Comparison of ENCODE assay signal across 14 cellular contexts in genomic region chr2:85972355-85972754, GRCh38.
DNase-seq lines count a peak whose midpoint lies in the region; TF ChIP-seq lines count a peak whose summit lies in the region.
"Had no signal": no experiment of that assay in that cellular context is flagged by ENCODE, and none has a peak within 500 bp of the region (broad histone marks: within the 10 kb centered on the region; RNA-seq: fewer than 3 reads in every experiment).

No MANE protein-coding gene starts in this region.

- H3K4me1 Mint-ChIP-seq in T-helper 1 cell treated with Interleukin-12 subunit alpha and Interleukin-12 subunit beta and Interleukin-4 antibody, amounts not matched to agents 30 μg/mL and 1 μg/mL, for 36 hours (ENCODE audit: low read depth), result no peaks in the 10 kb centered on the region
- H3K4me1 Mint-ChIP-seq: CD4-positive, CD25-positive, alpha-beta regulatory T cell; H9 had no signal

- H3K27me3 Mint-ChIP-seq in T-helper 1 cell treated with Interleukin-12 subunit alpha and Interleukin-12 subunit beta and Interleukin-4 antibody, amounts not matched to agents 30 μg/mL and 1 μg/mL, for 36 hours (ENCODE audit: low read depth), result peaks cover 27% of the 10 kb centered on the region
- H3K27me3 Mint-ChIP-seq: CD4-positive, CD25-positive, alpha-beta regulatory T cell had no signal

- H3K27ac Mint-ChIP-seq in T-helper 1 cell treated with Interleukin-12 subunit alpha and Interleukin-12 subunit beta and Interleukin-4 antibody, amounts not matched to agents 30 μg/mL and 1 μg/mL, for 36 hours, result peak overlapping the region; percentile 26
- H3K27ac Mint-ChIP-seq: H9 had no signal

- no peak for TF ChIP-seq CTCF in coronary artery (IDR thresholded peaks at IDR 0.05)

- H3K27ac ChIP-seq in coronary artery, result no peak overlapping the region
- H3K27ac ChIP-seq: BLaER1 treated with 17β-estradiol and CSF1 and Interleukin-3, amounts not matched to agents 10 nM and 100 nM had no signal

- no peak overlapping the region for H3K4me3 ChIP-seq in coronary artery
- H3K4me3 ChIP-seq: BLaER1 treated with 17β-estradiol and CSF1 and Interleukin-3, amounts not matched to agents 10 nM and 100 nM had no signal

- H3K36me3 Mint-ChIP-seq in T-helper 1 cell treated with Interleukin-12 subunit alpha and Interleukin-12 subunit beta and Interleukin-4 antibody, amounts not matched to agents 30 μg/mL and 1 μg/mL, for 36 hours (ENCODE audit: low read depth), result peaks cover 12% of the 10 kb centered on the region
- H3K36me3 Mint-ChIP-seq: CD4-positive, CD25-positive, alpha-beta regulatory T cell had no signal

- no peak for DNase-seq in T-helper 1 cell
- DNase-seq in coronary artery (ENCODE audit: low spot score), result peak; percentile 24
- DNase-seq in islet precursor cell, result peak; percentile 12
- no peak for DNase-seq in HuH-7.5 (ENCODE audit: low spot score)
- DNase-seq in glomerular visceral epithelial cell (ENCODE audit: extremely low spot score), result no peak
- DNase-seq in activated gamma-delta T cell treated with Interleukin-2 at 50 U/mL for 16 hours, result no peak
- DNase-seq: ACHN; CD4-positive, CD25-positive, alpha-beta regulatory T cell; DMS53; GF-D8; GOT3; H9 had no signal

- H3K4me3 Mint-ChIP-seq in T-helper 1 cell treated with Interleukin-12 subunit alpha and Interleukin-12 subunit beta and Interleukin-4 antibody, amounts not matched to agents 30 μg/mL and 1 μg/mL, for 36 hours, result no peak overlapping the region
- H3K4me3 Mint-ChIP-seq: CD4-positive, CD25-positive, alpha-beta regulatory T cell; H9 had no signal

- H3K9me3 Mint-ChIP-seq in T-helper 1 cell treated with Interleukin-12 subunit alpha and Interleukin-12 subunit beta and Interleukin-4 antibody, amounts not matched to agents 30 μg/mL and 1 μg/mL, for 36 hours, result peaks cover 18% of the 10 kb centered on the region

Comparison
In these comparisons a context has a peak if more than half of its experiments do, and no peak if none do; other contexts are left out.
1. DNase-seq: peak in coronary artery (single experiment) and islet precursor cell (single experiment); none in T-helper 1 cell (0 of 5), HuH-7.5 (single experiment), glomerular visceral epithelial cell (single experiment) and activated gamma-delta T cell treated with Interleukin-2 at 50 U/mL for 16 hours (single experiment).